ENCODE assay signal across 21 cellular contexts in genomic region chr16:68993421-68993820, GRCh38.
DNase-seq lines count a peak whose midpoint lies in the region; ATAC-seq, FAIRE-seq and TF ChIP-seq lines count a peak whose summit lies in the region.
"Had no signal": no experiment of that assay in that cellular context is flagged by ENCODE, and none has a peak within 500 bp of the region (broad histone marks: within the 10 kb centered on the region; RNA-seq: fewer than 3 reads in every experiment).

No MANE protein-coding gene starts in this region.

- no peak overlapping the region for H3K27ac Mint-ChIP-seq in astrocyte (ENCODE audit: unreplicated experiment)
- H3K27ac Mint-ChIP-seq: activated CD4-positive, alpha-beta memory T cell treated with anti-CD3 and anti-CD28 coated beads, Interleukin-2, amount 10 ng/mL, durations not matched to agents 7 days and 5 days; GM23338; memory B cell; natural killer cell had no signal

- H3K27ac ChIP-seq in HCT116 (ENCODE audit: low read depth, low read length) (peak overlapping the region; percentile 68; the same call in 1 of the 2 replicates), astrocyte (ENCODE audit: low read depth, low read length) (peak overlapping the region; percentile 79), keratinocyte (ENCODE audit: control insufficient read depth, insufficient read depth, low read length) (peak overlapping the region; percentile 80), small intestine (ENCODE audit: low read depth in 1 of 2, low read length in 1 of 2) (no peak overlapping the region)
- H3K27ac ChIP-seq: VCaP had no signal

- peaks cover 7% of the 10 kb centered on the region for H3K36me3 Mint-ChIP-seq in astrocyte (ENCODE audit: low read depth, unreplicated experiment)
- H3K36me3 Mint-ChIP-seq: natural killer cell had no signal

- no peak for ATAC-seq in HCT116
- ATAC-seq: GM23338, natural killer cell had no signal

- TF ChIP-seq CTCF in HCT116 (IDR thresholded peaks at IDR 0.05 in 2 of 3, conservative IDR thresholded peaks at IDR 0.05 in 1 of 3; ENCODE audit: borderline replicate concordance in 1 of 3, insufficient read depth in 1 of 3, low read depth in 2 of 3, low read length in 2 of 3): no peak
- no peak for TF ChIP-seq CTCF in astrocyte (IDR thresholded peaks at IDR 0.05; ENCODE audit: insufficient read depth, low read depth, low read length)
- no peak for TF ChIP-seq CTCF in keratinocyte (optimal IDR thresholded peaks at IDR 0.05 in 1 of 3, IDR thresholded peaks at IDR 0.05 in 1 of 3, conservative IDR thresholded peaks at IDR 0.05 in 1 of 3; ENCODE audit: extremely low read depth in 1 of 3, insufficient read depth in 2 of 3, low read length in 3 of 3)

- no peak for TF ChIP-seq POLR2A in HCT116 (IDR thresholded peaks at IDR 0.05; ENCODE audit: borderline replicate concordance, extremely low read depth, insufficient read depth, insufficient read length)

- RAD21 ChIA-PET in HCT116 (lab: Charles Lee; ENCODE audit: low non-redundant PET in 1 of 2, low total read pairs in 2 of 2, uncharacterized antibody in 2 of 2, unreplicated experiment in 2 of 2): no interaction called here

- intact Hi-C loops in HCT116 (cut with micrococcal nuclease): loop anchor here (2.0 to 5.0 kb wide), 2 partner anchors 79 to 91 kb away; no protein-coding TSS in a partner anchor

- CTCF ChIA-PET in HCT116 (lab: Charles Lee): interaction anchor here (1.0 to 1.2 kb wide), 3 partner anchors 23 to 130 kb away, joined by 4 to 6 read pairs (median 4); no protein-coding TSS in a partner anchor

- H3K27me3 ChIP-seq in HCT116 (ENCODE audit: insufficient read depth, low read length): no peaks in the 10 kb centered on the region
- no peaks in the 10 kb centered on the region for H3K27me3 ChIP-seq in astrocyte (ENCODE audit: insufficient read depth, low read length)
- no peaks in the 10 kb centered on the region for H3K27me3 ChIP-seq in keratinocyte (ENCODE audit: control insufficient read depth, extremely low read depth, insufficient read depth, low read length)
- H3K27me3 ChIP-seq in small intestine (ENCODE audit: control insufficient read depth in 2 of 2, insufficient read depth in 2 of 2, low read length in 2 of 2): no peaks in the 10 kb centered on the region

- H3K9me3 ChIP-seq in HCT116 (ENCODE audit: control insufficient read depth in 1 of 2, insufficient read depth in 1 of 2, low read depth in 1 of 2, low read length in 2 of 2) (no peaks in the 10 kb centered on the region), astrocyte (ENCODE audit: insufficient read depth, low read depth, low read length) (no peaks in the 10 kb centered on the region), keratinocyte (ENCODE audit: control insufficient read depth, low read depth, low read length) (no peaks in the 10 kb centered on the region), small intestine (ENCODE audit: control insufficient read depth, low read depth) (no peaks in the 10 kb centered on the region)

- H4K20me1 ChIP-seq in HCT116 (ENCODE audit: insufficient read depth) (no peaks in the 10 kb centered on the region), astrocyte (ENCODE audit: insufficient read depth, low read length) (no peaks in the 10 kb centered on the region), keratinocyte (ENCODE audit: control insufficient read depth, extremely low read depth, insufficient read depth, low read length) (no peaks in the 10 kb centered on the region)

- peak overlapping the region; percentile 68 for H3K4me2 ChIP-seq in HCT116 (ENCODE audit: low read length)
- H3K4me2 ChIP-seq in astrocyte (ENCODE audit: low read length): peak overlapping the region; percentile 69
- H3K4me2 ChIP-seq in keratinocyte (ENCODE audit: control insufficient read depth, extremely low read depth, insufficient read depth, low read depth, low read length): peak overlapping the region; percentile 77

- POLR2A ChIA-PET in HCT116 (lab: Charles Lee): interaction anchor here (1.0 kb wide), 1 partner anchor 76 kb away, joined by 3 read pairs; no protein-coding TSS in a partner anchor

- no peaks in the 10 kb centered on the region for H3K27me3 Mint-ChIP-seq in astrocyte (ENCODE audit: low read depth, unreplicated experiment)
- H3K27me3 Mint-ChIP-seq: activated CD4-positive, alpha-beta memory T cell treated with anti-CD3 and anti-CD28 coated beads, Interleukin-2, amount 10 ng/mL, durations not matched to agents 7 days and 5 days; CD8-positive, alpha-beta memory T cell; memory B cell had no signal

- H3K4me1 ChIP-seq in HCT116 (ENCODE audit: control insufficient read depth in 1 of 2, insufficient read depth in 2 of 2, low read length in 2 of 2) (peaks cover 46 to 90% of the 10 kb centered on the region in 2 experiments), astrocyte (ENCODE audit: insufficient read depth, low read length) (peaks cover 33% of the 10 kb centered on the region), keratinocyte (ENCODE audit: control insufficient read depth, extremely low read depth, insufficient read depth, low read length) (peaks cover 74% of the 10 kb centered on the region), small intestine (ENCODE audit: control insufficient read depth in 2 of 2, insufficient read depth in 1 of 2, low read depth in 1 of 2, low read length in 1 of 2) (peaks cover 4 to 6% of the 10 kb centered on the region in 2 donors)

- FAIRE-seq in astrocyte (lab: Jason Lieb, UNC) (no peak), keratinocyte (lab: Jason Lieb, UNC) (no peak), small intestine (lab: Jason Lieb, UNC) (no peak), GM19239 (lab: Jason Lieb, UNC) (no peak)
- FAIRE-seq: HTR-8/SVneo had no signal

- no peaks in the 10 kb centered on the region for H3K9me1 ChIP-seq in keratinocyte (ENCODE audit: control insufficient read depth, extremely low read depth, insufficient read depth, low read length)

- no peaks in the 10 kb centered on the region for H3K36me3 ChIP-seq in HCT116 (ENCODE audit: control insufficient read depth in 1 of 2, insufficient read depth in 2 of 2, low read length in 2 of 2)
- no peaks in the 10 kb centered on the region for H3K36me3 ChIP-seq in astrocyte (ENCODE audit: insufficient read depth, low read length)
- no peaks in the 10 kb centered on the region for H3K36me3 ChIP-seq in keratinocyte (ENCODE audit: control insufficient read depth in 2 of 2, extremely low read depth in 1 of 2, insufficient read depth in 2 of 2, low read length in 2 of 2)
- no peaks in the 10 kb centered on the region for H3K36me3 ChIP-seq in small intestine (ENCODE audit: control insufficient read depth in 2 of 2, insufficient read depth in 2 of 2, low read length in 2 of 2)

- peaks cover 25% of the 10 kb centered on the region for H3K4me1 Mint-ChIP-seq in astrocyte (ENCODE audit: low read depth, unreplicated experiment)
- H3K4me1 Mint-ChIP-seq: activated CD4-positive, alpha-beta memory T cell treated with anti-CD3 and anti-CD28 coated beads, Interleukin-2, amount 10 ng/mL, durations not matched to agents 7 days and 5 days; CD8-positive, alpha-beta memory T cell; memory B cell; natural killer cell had no signal

- WGBS in small intestine, 3 donors: 63 to 76% (median 71%) methylated on average over 3 of the region's 3 CpGs

- BruUV-seq in HCT116 (replicated peaks; lab: Mats Ljungman, UMichigan): no TSS peak

- dilution Hi-C loops in keratinocyte (cut with MboI; ENCODE audit: extremely low pct_ligation_motif_present, low sequenced_read_pairs): no loop called here

- no peak overlapping the region for H3K4me3 Mint-ChIP-seq in astrocyte (ENCODE audit: unreplicated experiment)
- H3K4me3 Mint-ChIP-seq: activated CD4-positive, alpha-beta memory T cell treated with anti-CD3 and anti-CD28 coated beads, Interleukin-2, amount 10 ng/mL, durations not matched to agents 7 days and 5 days; CD8-positive, alpha-beta memory T cell; GM23338; memory B cell; natural killer cell had no signal

- peak overlapping the region; percentile 50 for H3K9ac ChIP-seq in HCT116 (ENCODE audit: low read length)
- H3K9ac ChIP-seq in astrocyte (ENCODE audit: low read length): peak overlapping the region; percentile 23
- H3K9ac ChIP-seq in keratinocyte (ENCODE audit: control insufficient read depth, extremely low read depth, insufficient read depth, low read length): peak overlapping the region; percentile 26

- no peaks in the 10 kb centered on the region for H3K9me2 ChIP-seq in HCT116 (ENCODE audit: insufficient read depth)

- H3K4me3 ChIP-seq in HCT116 (replicated peaks in 1 of 2; ENCODE audit: low read depth in 1 of 2, low read length in 2 of 2): peak overlapping the region in 1 of 2 experiments; percentile 41; a peak in 2 of 4 replicates
- no peak overlapping the region for H3K4me3 ChIP-seq in astrocyte (ENCODE audit: insufficient read depth, low read depth, low read length)
- peak overlapping the region in 1 of 3 experiments; percentile 17 for H3K4me3 ChIP-seq in keratinocyte (ENCODE audit: control insufficient read depth in 2 of 3, extremely low read depth in 1 of 3, insufficient read depth in 2 of 3, low read depth in 1 of 3, low read length in 3 of 3)
- no peak overlapping the region for H3K4me3 ChIP-seq in small intestine (ENCODE audit: low read depth in 1 of 2, low read length in 2 of 2)
- H3K4me3 ChIP-seq: GM23338 had no signal

- DNase-seq in HCT116 (ENCODE audit: low read depth, low spot score): no peak
- no peak for DNase-seq in astrocyte (ENCODE audit: low read depth)
- DNase-seq in keratinocyte (ENCODE audit: low read depth, low spot score): no peak
- peak; percentile 1 for DNase-seq in small intestine
- DNase-seq in nucleus accumbens (lab: John Stamatoyannopoulos, UW): no peak
- no peak for DNase-seq in RKO (ENCODE audit: low spot score)
- no peak for DNase-seq in GM19239 (ENCODE audit: insufficient read length, low spot score)
- DNase-seq in activated CD4-positive, alpha-beta T cell treated with anti-CD3 and anti-CD28 coated beads, Interleukin-2, amount 50 U/mL, for 48 hours: no peak
- DNase-seq: activated CD4-positive, alpha-beta memory T cell treated with anti-CD3 and anti-CD28 coated beads, Interleukin-2, amount 10 ng/mL, durations not matched to agents 7 days and 5 days; activated naive CD4-positive, alpha-beta T cell treated with Interleukin-2 at 50 U/mL for 16 hours; CD8-positive, alpha-beta memory T cell; DMS79 treated with DMSO at 0.1 percent for 48 hours; natural killer cell; NCI-H526; SHP77; stimulated activated CD8-positive, alpha-beta memory T cell treated with anti-CD3 and anti-CD28 coated beads, Interleukin-4, amount 100 ng/mL, for 48 hours; T-helper 2 cell had no signal

- no peaks in the 10 kb centered on the region for H3K9me3 Mint-ChIP-seq in astrocyte (ENCODE audit: unreplicated experiment)
- H3K9me3 Mint-ChIP-seq: activated CD4-positive, alpha-beta memory T cell treated with anti-CD3 and anti-CD28 coated beads, Interleukin-2, amount 10 ng/mL, durations not matched to agents 7 days and 5 days; CD8-positive, alpha-beta memory T cell; memory B cell; natural killer cell had no signal

- no peak for TF ChIP-seq RAD21 in HCT116 (IDR thresholded peaks at IDR 0.05; ENCODE audit: low read depth)

- H3K79me2 ChIP-seq in HCT116 (ENCODE audit: insufficient read depth, low read length) (no peaks in the 10 kb centered on the region), astrocyte (ENCODE audit: insufficient read depth, low read length) (no peaks in the 10 kb centered on the region), keratinocyte (ENCODE audit: control insufficient read depth, insufficient read depth, low read length) (no peaks in the 10 kb centered on the region)

- H2AFZ ChIP-seq in HCT116 (ENCODE audit: low read depth, low read length, poor library complexity, severe bottlenecking): no peak overlapping the region
- no peak overlapping the region for H2AFZ ChIP-seq in astrocyte (ENCODE audit: low read depth, low read length)
- no peak overlapping the region for H2AFZ ChIP-seq in keratinocyte (ENCODE audit: control insufficient read depth, low read length)
- H2AFZ ChIP-seq: GM23338 had no signal

Comparison
In these comparisons a context has a peak if more than half of its experiments do, and no peak if none do; other contexts are left out.
1. H3K27ac ChIP-seq: peak in HCT116 (single experiment), astrocyte (single experiment) and keratinocyte (single experiment); none in small intestine (0 of 2).
2. Peak in every context shown above with its lines, with median percentiles within 50 percentile points of each other: H3K4me2 ChIP-seq and H3K9ac ChIP-seq.